8 cellular contexts compared by ENCODE assay signal in the genomic region with DNA sequence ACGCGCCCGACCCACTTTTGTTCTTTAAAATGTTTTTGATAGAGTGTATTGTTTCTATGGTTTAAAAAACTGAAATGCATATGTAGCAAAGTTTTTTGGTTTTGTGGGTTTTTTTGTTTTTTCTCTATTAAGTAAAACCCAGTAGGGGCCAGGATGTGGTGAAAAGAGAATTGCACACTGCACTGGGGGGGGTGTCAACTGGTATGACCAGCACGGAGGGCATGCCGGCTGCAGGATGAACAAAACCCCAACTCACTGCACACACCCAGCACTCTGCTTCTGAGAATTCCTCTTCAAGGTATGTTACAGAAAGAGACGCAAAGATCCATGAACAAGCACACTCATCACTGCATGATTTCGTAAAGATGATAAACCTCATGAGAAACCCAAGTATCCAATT.
DNase-seq lines count a peak whose midpoint lies in the region; FAIRE-seq and TF ChIP-seq lines count a peak whose summit lies in the region.

No MANE protein-coding gene starts in this region.

- TF ChIP-seq POLR2A in GM12892 (IDR thresholded peaks at IDR 0.05; ENCODE audit: low read depth, low read length): peak; percentile 52; the same call in 1 of the 2 replicates

- DNase-seq in GM12892 (ENCODE audit: insufficient read length) (no peak), T-helper 2 cell (peak in 4 of 5 experiments; percentile 36 to 99 (median 72)), ACHN (no peak), NCI-H1436 treated with DMSO at 0.1 percent for 48 hours (lab: John Stamatoyannopoulos, UW) (no peak), NCI-H2107 (lab: John Stamatoyannopoulos, UW) (no peak), NCI-H1694 (lab: John Stamatoyannopoulos, UW) (no peak)
- DNase-seq in activated naive CD8-positive, alpha-beta T cell treated with anti-CD3 and anti-CD28 coated beads, Interleukin-2, amount 50 U/mL, for 16 hours (ENCODE audit: low read depth, low spot score): peak; percentile 33
- DNase-seq in stimulated activated CD4-positive, alpha-beta T cell treated with anti-CD3 and anti-CD28 coated beads, Interleukin-2, amount 100 ng/mL, for 48 hours: peak; percentile 55

- in situ Hi-C loops in ACHN (cut with HindIII; ENCODE audit: low pct_ligation_motif_present, low pct_unique_long_range_greater_than_20kb, low sequenced_read_pairs): no loop called here

- no peak for FAIRE-seq in GM12892 (lab: Jason Lieb, UNC)

Comparison
In these comparisons a context has a peak if more than half of its experiments do, and no peak if none do; other contexts are left out.
1. DNase-seq: peak in T-helper 2 cell (4 of 5), activated naive CD8-positive, alpha-beta T cell treated with anti-CD3 and anti-CD28 coated beads, Interleukin-2, amount 50 U/mL, for 16 hours (single experiment) and stimulated activated CD4-positive, alpha-beta T cell treated with anti-CD3 and anti-CD28 coated beads, Interleukin-2, amount 100 ng/mL, for 48 hours (2 of 2); none in GM12892 (single experiment), ACHN (single experiment), NCI-H1436 treated with DMSO at 0.1 percent for 48 hours (single experiment), NCI-H2107 (single experiment) and NCI-H1694 (single experiment).